Comparison of ENCODE assay signal across 8 cellular contexts in the genomic region with DNA sequence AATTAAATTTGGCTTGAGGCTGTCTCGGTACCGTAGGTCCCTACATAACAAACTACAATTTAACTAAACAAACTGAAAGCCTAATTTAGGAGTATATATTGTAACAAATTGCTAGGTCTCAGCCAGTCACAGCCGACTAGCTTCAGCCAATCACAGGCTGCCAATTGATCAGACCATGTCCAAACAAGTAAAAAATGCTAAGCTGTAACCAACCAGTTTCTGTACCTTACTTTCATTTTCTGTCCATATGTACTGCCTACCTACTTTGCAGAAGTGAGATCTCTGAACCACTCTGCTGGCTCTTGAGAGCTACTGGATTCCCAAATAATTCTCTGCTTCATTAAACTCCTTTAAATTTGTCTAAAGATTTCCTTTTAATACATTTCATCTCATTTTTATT.
DNase-seq lines count a peak whose midpoint lies in the region; ATAC-seq, FAIRE-seq and TF ChIP-seq lines count a peak whose summit lies in the region.

No MANE protein-coding gene starts in this region.

- TF ChIP-seq CTCF in PC-3 (conservative IDR thresholded peaks at IDR 0.05; ENCODE audit: low read depth, low read length) = no peak

- FAIRE-seq in urothelium cell line (lab: Jason Lieb, UNC) = no peak

- H3K4me1 ChIP-seq in BLaER1 treated with 17β-estradiol and CSF1 and Interleukin-3, amounts not matched to agents 10 nM and 100 nM = peaks cover 25 to 57% (median 40%) of the 10 kb centered on the region in 10 experiments
- H3K4me1 ChIP-seq in PC-3 (ENCODE audit: insufficient read depth, low read length) (peaks cover 19% of the 10 kb centered on the region), HAP-1 (peaks cover 10% of the 10 kb centered on the region)

- peak overlapping the region; percentile 47 to 78 (median 69); a peak in 21 of 22 replicates for H3K9ac ChIP-seq in BLaER1 treated with 17β-estradiol and CSF1 and Interleukin-3, amounts not matched to agents 10 nM and 100 nM
- H3K9ac ChIP-seq in PC-3 (ENCODE audit: low read length) = peak overlapping the region; percentile 83

- peaks cover 0 to 46% (median 32%) of the 10 kb centered on the region in 11 experiments; a peak in 18 of 22 replicates for H3K9me3 ChIP-seq in BLaER1 treated with 17β-estradiol and CSF1 and Interleukin-3, amounts not matched to agents 10 nM and 100 nM (replicated peaks in 1 of 11)
- H3K9me3 ChIP-seq in PC-3 (ENCODE audit: low read length) = no peaks in the 10 kb centered on the region
- no peaks in the 10 kb centered on the region for H3K9me3 ChIP-seq in HAP-1

- ATAC-seq in GM19023 (IDR thresholded peaks at IDR 0.05; ENCODE audit: unreplicated experiment) (peak; percentile 74), HG03064 (IDR thresholded peaks at IDR 0.05; ENCODE audit: low read depth, unreplicated experiment) (peak; percentile 74), PC-3 (no peak)

- in situ Hi-C loops in HAP-1 (cut with MboI; ENCODE audit: low sequenced_read_pairs) = no loop called here

- no peaks in the 10 kb centered on the region for H3F3A ChIP-seq in PC-3 (ENCODE audit: low read length, unreplicated experiment)

- no peaks in the 10 kb centered on the region for H3K27me3 ChIP-seq in BLaER1 treated with 17β-estradiol and CSF1 and Interleukin-3, amounts not matched to agents 10 nM and 100 nM
- H3K27me3 ChIP-seq in PC-3 (ENCODE audit: low read length) (no peaks in the 10 kb centered on the region), HAP-1 (ENCODE audit: low read depth) (no peaks in the 10 kb centered on the region)

- peak overlapping the region; percentile 32 to 64 (median 54); a peak in 13 of 20 replicates for H3K4me3 ChIP-seq in BLaER1 treated with 17β-estradiol and CSF1 and Interleukin-3, amounts not matched to agents 10 nM and 100 nM
- H3K4me3 ChIP-seq in PC-3 (ENCODE audit: low read length) (no peak overlapping the region), HAP-1 (no peak overlapping the region)

- H3K4me2 ChIP-seq in BLaER1 treated with 17β-estradiol and CSF1 and Interleukin-3, amounts not matched to agents 10 nM and 100 nM = peak overlapping the region; percentile 81 to 93 (median 87)
- no peak overlapping the region for H3K4me2 ChIP-seq in PC-3 (ENCODE audit: low read length)

- intact Hi-C loops in PC-3 (cut with micrococcal nuclease) = no loop called here

- H3K79me2 ChIP-seq in PC-3 (ENCODE audit: low read length) = no peaks in the 10 kb centered on the region

- no TSS peak for BruUV-seq in PC-3 (replicated peaks; lab: Mats Ljungman, UMichigan)

- no peak overlapping the region for H2AFZ ChIP-seq in PC-3 (ENCODE audit: low read length)

- POLR2A ChIA-PET in PC-3 (lab: Charles Lee; ENCODE audit: unreplicated experiment) = interaction anchor here (0.6 kb wide), 1 partner anchor 1440 kb away, joined by 3 read pairs; no protein-coding TSS in a partner anchor

- H3K36me3 ChIP-seq in BLaER1 treated with 17β-estradiol and CSF1 and Interleukin-3, amounts not matched to agents 10 nM and 100 nM = no peaks in the 10 kb centered on the region; a peak in 1 of 22 replicates
- H3K36me3 ChIP-seq in PC-3 (ENCODE audit: low read depth, low read length) (no peaks in the 10 kb centered on the region), HAP-1 (replicated peaks) (no peaks in the 10 kb centered on the region)

- peak overlapping the region; percentile 41 to 96 (median 91); a peak in 21 of 22 replicates for H3K27ac ChIP-seq in BLaER1 treated with 17β-estradiol and CSF1 and Interleukin-3, amounts not matched to agents 10 nM and 100 nM
- peak overlapping the region; percentile 94 for H3K27ac ChIP-seq in PC-3 (ENCODE audit: low read length)

- DNase-seq in PC-3 (no peak), globus pallidus (ENCODE audit: low spot score) (peak; percentile 27), HAP-1 (ENCODE audit: low spot score in 2 of 2) (no peak), urothelium cell line (ENCODE audit: low spot score) (no peak), epidermal melanocyte (ENCODE audit: insufficient read length, low spot score) (no peak)

- no peaks in the 10 kb centered on the region for H3K9me2 ChIP-seq in PC-3 (replicated peaks; ENCODE audit: low read length)

- H4K20me1 ChIP-seq in BLaER1 treated with 17β-estradiol and CSF1 and Interleukin-3, amounts not matched to agents 10 nM and 100 nM = no peaks in the 10 kb centered on the region
- H4K20me1 ChIP-seq in PC-3 (ENCODE audit: low read length) = no peaks in the 10 kb centered on the region

- CTCF ChIA-PET in PC-3 (lab: Charles Lee) = no interaction called here

Comparison
In these comparisons a context has a peak if more than half of its experiments do, and no peak if none do; other contexts are left out.
1. H3K4me3 ChIP-seq: peak in BLaER1 treated with 17β-estradiol and CSF1 and Interleukin-3, amounts not matched to agents 10 nM and 100 nM (10 of 10); none in PC-3 (single experiment) and HAP-1 (single experiment).